17 cellular contexts compared by ENCODE assay signal in genomic region chr9:113488071-113488470, GRCh38. TPM values are rescaled to one million over a fixed set of nuclear protein-coding genes. Genes with fewer than 3 reads are reported as not detected.
DNase-seq lines count a peak whose midpoint lies in the region; ATAC-seq, FAIRE-seq and TF ChIP-seq lines count a peak whose summit lies in the region.
"Had no signal": no experiment of that assay in that cellular context is flagged by ENCODE, and none has a peak within 500 bp of the region (broad histone marks: within the 10 kb centered on the region; RNA-seq: fewer than 3 reads in every experiment).

No MANE protein-coding gene starts in this region.

- H3K23ac ChIP-seq in trophoblast cell (ENCODE audit: low read length): no peak overlapping the region

- H2AFZ ChIP-seq in fibroblast of lung (ENCODE audit: low read length) (peak overlapping the region; percentile 39), trophoblast cell (ENCODE audit: insufficient read depth, low read length, poor library complexity) (no peak overlapping the region), HepG2 (ENCODE audit: low read length) (no peak overlapping the region)
- H2AFZ ChIP-seq: GM23338 had no signal

- in situ Hi-C loops in HepG2 (cut with HindIII; ENCODE audit: extremely low pct_ligation_motif_present, low pct_unique_long_range_greater_than_20kb): no loop called here

- H3K27me3 ChIP-seq in fibroblast of lung (ENCODE audit: control insufficient read depth, insufficient read depth, low read length) (no peaks in the 10 kb centered on the region), trophoblast cell (ENCODE audit: insufficient read depth, low read length) (no peaks in the 10 kb centered on the region), vagina (no peaks in the 10 kb centered on the region), HepG2 (ENCODE audit: control insufficient read depth in 1 of 2, insufficient read depth in 2 of 2, low read length in 2 of 2) (no peaks in the 10 kb centered on the region)
- H3K27me3 ChIP-seq: spleen had no signal

- H4K20me1 ChIP-seq in fibroblast of lung (ENCODE audit: control insufficient read depth, extremely low read depth, insufficient read depth, low read length) (no peaks in the 10 kb centered on the region), HepG2 (ENCODE audit: insufficient read depth, low read length) (no peaks in the 10 kb centered on the region)

- CTCF ChIA-PET in HepG2 (lab: Yijun Ruan, JAX; ENCODE audit: low intra/inter-chr PET ratio, low total read pairs): no interaction called here

- peaks cover 36% of the 10 kb centered on the region for H3K4me1 ChIP-seq in fibroblast of lung (ENCODE audit: control insufficient read depth, extremely low read depth, insufficient read depth, low read length)
- H3K4me1 ChIP-seq in trophoblast cell (ENCODE audit: control insufficient read depth in 1 of 2, insufficient read depth in 2 of 2, low read length in 2 of 2): peaks cover 8 to 16% of the 10 kb centered on the region in 2 experiments
- peaks cover 16% of the 10 kb centered on the region for H3K4me1 ChIP-seq in vagina
- H3K4me1 ChIP-seq in HepG2 (ENCODE audit: insufficient read depth, low read length): no peaks in the 10 kb centered on the region

- H3K14ac ChIP-seq in trophoblast cell (ENCODE audit: low read length): no peak overlapping the region

- ATAC-seq in Right ventricle myocardium superior (ENCODE audit: poor library complexity): no peak
- ATAC-seq in HG02884 (IDR thresholded peaks at IDR 0.05; ENCODE audit: unreplicated experiment): no peak
- no peak for ATAC-seq in HepG2
- ATAC-seq: GM23338 had no signal

- no TSS peak for BruUV-seq in HepG2 (replicated peaks; lab: Mats Ljungman, UMichigan)

- no peak overlapping the region for H2BK120ac ChIP-seq in trophoblast cell (ENCODE audit: insufficient read depth, low read length, poor library complexity)

- H4K12ac ChIP-seq in trophoblast cell (ENCODE audit: low read depth, low read length): no peak overlapping the region

- WGBS in trophoblast cell (ENCODE audit: extremely low coverage, insufficient coverage, insufficient read length): no CpG with 5 or more reads among the region's 4 CpGs
- 97% methylated on average over 4 of the region's 4 CpGs for WGBS in HepG2 (ENCODE audit: low lambda C conversion rate)

- no peak for TF ChIP-seq RAD21 in HepG2 (CRISPR knock-in tag; IDR thresholded peaks at IDR 0.05)

- TF ChIP-seq CTCF in fibroblast of lung (conservative IDR thresholded peaks at IDR 0.05 in 1 of 2, IDR thresholded peaks at IDR 0.05 in 1 of 2; ENCODE audit: low read depth in 1 of 2, low read length in 2 of 2) (no peak), vagina (IDR thresholded peaks at IDR 0.05) (no peak), HepG2 (CRISPR knock-in tag; IDR thresholded peaks at IDR 0.05) (no peak)

- no peak for FAIRE-seq in HepG2 (lab: Jason Lieb, UNC)

- peak; percentile 61 for DNase-seq in cardiac septum (ENCODE audit: low spot score)
- DNase-seq in Right ventricle myocardium superior: no peak
- DNase-seq in fibroblast of lung (ENCODE audit: low read depth in 2 of 2): no peak
- no peak for DNase-seq in trophoblast cell
- no peak for DNase-seq in vagina (ENCODE audit: extremely low spot score in 2 of 2)
- DNase-seq in activated gamma-delta T cell (lab: John Stamatoyannopoulos, UW): no peak
- no peak for DNase-seq in HepG2 (ENCODE audit: low spot score)
- DNase-seq: activated CD4-positive, alpha-beta T cell treated with anti-CD3 and anti-CD28 coated beads, Interleukin-2, amount 10 ng/mL, durations not matched to agents 24 days and 14 days; activated CD8-positive, alpha-beta memory T cell treated with anti-CD3 and anti-CD28 coated beads, Interleukin-2, amount 50 U/mL, for 48 hours; activated naive CD4-positive, alpha-beta T cell treated with anti-CD3 and anti-CD28 coated beads for 36 hours; CD4-positive, CD25-positive, alpha-beta regulatory T cell; NCI-H1930; NCI-H524 treated with DMSO at 0.1 percent for 48 hours; spleen had no signal

- TF ChIP-seq POLR2A in vagina (IDR thresholded peaks at IDR 0.05) (no peak), HepG2 (IDR thresholded peaks at IDR 0.05; ENCODE audit: insufficient read depth in 1 of 2, low read depth in 2 of 2, low read length in 2 of 2) (no peak)

- H3K27ac ChIP-seq in fibroblast of lung (ENCODE audit: insufficient read depth, low read length) (peak overlapping the region; percentile 44), trophoblast cell (ENCODE audit: low read depth, low read length) (no peak overlapping the region), vagina (peak overlapping the region; percentile 73), HepG2 (ENCODE audit: extremely low read length, insufficient read depth, low read length) (no peak overlapping the region)
- H3K27ac ChIP-seq: SK-N-MC, spleen had no signal

- peak overlapping the region; percentile 17 for H4K91ac ChIP-seq in trophoblast cell (ENCODE audit: low read depth, low read length)

- intact Hi-C loops in cardiac septum (cut with DNase I): loop anchor here (2.0 kb wide), 1 partner anchor 33 kb away; no protein-coding TSS in a partner anchor
- intact Hi-C loops in Right ventricle myocardium superior (cut with DNase I): no loop called here
- intact Hi-C loops in vagina (cut with DNase I): no loop called here
- intact Hi-C loops in HepG2 (cut with micrococcal nuclease; ENCODE audit: unreplicated experiment): no loop called here

- H3K4me3 ChIP-seq in fibroblast of lung (replicated peaks in 1 of 4; ENCODE audit: control extremely low read depth in 1 of 4, insufficient read depth in 1 of 4, low read depth in 3 of 4, low read length in 4 of 4) (no peak overlapping the region), trophoblast cell (ENCODE audit: low read depth, low read length) (no peak overlapping the region), vagina (no peak overlapping the region), HepG2 (replicated peaks in 1 of 3; ENCODE audit: insufficient read depth in 1 of 3, low read depth in 2 of 3, low read length in 3 of 3) (no peak overlapping the region)
- H3K4me3 ChIP-seq: GM23338, SK-N-MC, spleen had no signal

- H2BK12ac ChIP-seq in trophoblast cell (ENCODE audit: low read length): no peak overlapping the region

- POLR2A ChIA-PET in HepG2 (lab: Yijun Ruan, JAX): no interaction called here

- H4K8ac ChIP-seq in trophoblast cell (ENCODE audit: low read depth, low read length): no peak overlapping the region

- no peak overlapping the region for H2BK5ac ChIP-seq in trophoblast cell (ENCODE audit: low read depth, low read length, poor library complexity)

- no peak overlapping the region for H2AK5ac ChIP-seq in trophoblast cell (ENCODE audit: low read length)

- no peak overlapping the region for H3K18ac ChIP-seq in trophoblast cell (ENCODE audit: low read length)

- no peaks in the 10 kb centered on the region for H3K79me2 ChIP-seq in fibroblast of lung (ENCODE audit: control insufficient read depth, insufficient read depth, low read length)
- H3K79me2 ChIP-seq in trophoblast cell (ENCODE audit: control insufficient read depth, insufficient read depth, low read length, poor library complexity): peaks cover 1% of the 10 kb centered on the region
- H3K79me2 ChIP-seq in HepG2 (ENCODE audit: insufficient read depth, low read length): no peaks in the 10 kb centered on the region

- peaks cover 2% of the 10 kb centered on the region for H3K79me1 ChIP-seq in trophoblast cell (ENCODE audit: low read length)

- H3K9me3 ChIP-seq in fibroblast of lung (ENCODE audit: control insufficient read depth, insufficient read depth, low read depth, low read length) (no peaks in the 10 kb centered on the region), trophoblast cell (ENCODE audit: insufficient read depth, low read depth, low read length) (no peaks in the 10 kb centered on the region), vagina (no peaks in the 10 kb centered on the region), HepG2 (ENCODE audit: low read length) (no peaks in the 10 kb centered on the region)
- H3K9me3 ChIP-seq: spleen had no signal

- H3K4me2 ChIP-seq in fibroblast of lung (ENCODE audit: extremely low read depth, insufficient read depth, low read length): peak overlapping the region; percentile 3
- no peak overlapping the region for H3K4me2 ChIP-seq in trophoblast cell (ENCODE audit: low read length)
- H3K4me2 ChIP-seq in HepG2 (ENCODE audit: low read depth, low read length): no peak overlapping the region
- H3K4me2 ChIP-seq: GM23338 had no signal

- no peaks in the 10 kb centered on the region for H3K36me3 ChIP-seq in fibroblast of lung (ENCODE audit: control insufficient read depth, insufficient read depth, low read length)
- no peaks in the 10 kb centered on the region for H3K36me3 ChIP-seq in trophoblast cell (ENCODE audit: control insufficient read depth in 1 of 2, insufficient read depth in 2 of 2, low read length in 2 of 2)
- H3K36me3 ChIP-seq in vagina: no peaks in the 10 kb centered on the region
- H3K36me3 ChIP-seq in HepG2 (replicated peaks in 1 of 2; ENCODE audit: control insufficient read depth in 1 of 2, insufficient read depth in 2 of 2, low read length in 2 of 2): peaks cover 15 to 43% of the 10 kb centered on the region in 2 experiments; a peak in 4 of 5 replicates
- H3K36me3 ChIP-seq: spleen had no signal

- TF ChIP-seq EP300 in HepG2 (IDR thresholded peaks at IDR 0.05; ENCODE audit: low read depth in 2 of 2, low read length in 2 of 2) (no peak), HepG2 (CRISPR knock-in tag; IDR thresholded peaks at IDR 0.05; ENCODE audit: borderline replicate concordance) (no peak)

- no peak overlapping the region for H3K4ac ChIP-seq in trophoblast cell (ENCODE audit: low read depth, low read length)

- no peak overlapping the region for H3K9ac ChIP-seq in fibroblast of lung (ENCODE audit: insufficient read depth, low read length)
- H3K9ac ChIP-seq in trophoblast cell (ENCODE audit: low read length): no peak overlapping the region
- H3K9ac ChIP-seq in HepG2 (ENCODE audit: insufficient read depth, low read depth, low read length): no peak overlapping the region

RNA-seq across cellular contexts. Expression of gene RGS3, which starts 24.5 kb away (rescaled TPM):
- total RNA-seq in cardiac septum (233 TPM), Right ventricle myocardium superior (138 TPM), fibroblast of lung (49.8 and 74.3 TPM in 2 replicates), vagina (27.0 TPM), HepG2 (2016; rRNA removed; fragmentation: Illumina TruSeq; extraction: Trizol) (26.7 and 28.8 TPM in 2 replicates)
- polyA plus RNA-seq in fibroblast of lung (48.1 and 58.4 TPM in 2 replicates), HepG2 (2011; rRNA removed) (17.1 and 18.9 TPM in 2 replicates)
- 43.9 and 59.7 TPM in 2 replicates for polyA plus RNA-seq in fibroblast of lung (2012)
- 35.9 and 49.6 TPM in 2 replicates for polyA minus RNA-seq in fibroblast of lung (ENCODE audit: low replicate concordance)
- polyA plus RNA-seq in trophoblast cell (2013): 97.8 and 100 TPM in 2 replicates
- total RNA-seq in HepG2 (2016; cell fraction: cytosol; rRNA removed; fragmentation: Illumina TruSeq; extraction: Trizol; ENCODE audit: low read depth): 6.9 and 7.7 TPM in 2 replicates
- 21.4 and 28.5 TPM in 2 replicates for total RNA-seq in HepG2 (2016; cell fraction: insoluble cytoplasmic fraction; rRNA removed; fragmentation: Illumina TruSeq; extraction: Trizol)
- total RNA-seq in HepG2 (2016; cell fraction: membrane; rRNA removed; fragmentation: Illumina TruSeq; extraction: Trizol): 9.6 and 10.3 TPM in 2 replicates
- total RNA-seq in HepG2 (2016; cell fraction: nucleus; rRNA removed; fragmentation: Illumina TruSeq; extraction: Trizol): 30.1 and 33.4 TPM in 2 replicates
- 12.7 and 14.2 TPM in 2 replicates for polyA plus RNA-seq in HepG2 (2011; cell fraction: cytosol; rRNA removed)
- 36.7 and 52.3 TPM in 2 replicates for polyA plus RNA-seq in HepG2 (2011; cell fraction: nucleus; rRNA removed)
- 8.7 and 10.8 TPM in 2 replicates for polyA plus RNA-seq in HepG2 (2012)
- 1.8 and 2.0 TPM in 2 replicates for polyA plus RNA-seq in HepG2 (2016; cell fraction: cytosol; fragmentation: Illumina TruSeq; extraction: Trizol; ENCODE audit: low read depth)
- polyA plus RNA-seq in HepG2 (2016; cell fraction: insoluble cytoplasmic fraction; fragmentation: Illumina TruSeq; extraction: Trizol; ENCODE audit: low read depth): 13.4 and 19.3 TPM in 2 replicates
- 4.1 and 4.3 TPM in 2 replicates for polyA plus RNA-seq in HepG2 (2016; cell fraction: membrane; fragmentation: Illumina TruSeq; extraction: Trizol; ENCODE audit: low read depth)
- 30.0 and 36.0 TPM in 2 replicates for polyA plus RNA-seq in HepG2 (2016; cell fraction: nucleus; fragmentation: Illumina TruSeq; extraction: Trizol; ENCODE audit: insufficient read depth, low read depth)
- 41.8 and 53.6 TPM in 2 replicates for polyA minus RNA-seq in HepG2 (2011; rRNA and poly(A)+ RNA removed; ENCODE audit: low replicate concordance)
- 12.6 and 16.2 TPM in 2 replicates for polyA minus RNA-seq in HepG2 (2011; cell fraction: cytosol; rRNA and poly(A)+ RNA removed)
- polyA minus RNA-seq in HepG2 (2011; cell fraction: nucleus; rRNA and poly(A)+ RNA removed): 38.4 and 42.1 TPM in 2 replicates

Comparison
In these comparisons a context has a peak if more than half of its experiments do, and no peak if none do; other contexts are left out.
1. H3K27ac ChIP-seq: peak in fibroblast of lung (single experiment) and vagina (single experiment); none in trophoblast cell (single experiment) and HepG2 (single experiment).